Comparison of ENCODE assay signal across 33 cellular contexts in genomic region chrX:149848855-149849254, GRCh38. TPM values are rescaled to one million over a fixed set of nuclear protein-coding genes. Genes with fewer than 3 reads are reported as not detected.
"Had no signal": no experiment of that assay in that cellular context is flagged by ENCODE, and none has a peak within 500 bp of the region (broad histone marks: within the 10 kb centered on the region; RNA-seq: fewer than 3 reads in every experiment).

No MANE protein-coding gene starts in this region.

- H3K4me1 ChIP-seq: ascending aorta had no signal

- H3K4me3 ChIP-seq: ascending aorta, cardiac muscle cell had no signal

- H3K27me3 ChIP-seq: ascending aorta, cardiac muscle cell had no signal

- H3K9me3 ChIP-seq: ascending aorta had no signal

- FAIRE-seq: colon had no signal

- DNase-seq: activated B cell treated with CpG ODN at 0.5 μM for 24 hours; activated CD4-positive, alpha-beta memory T cell treated with anti-CD3 and anti-CD28 coated beads, Interleukin-2, amount 10 ng/mL, durations not matched to agents 7 days and 5 days; activated CD4-positive, alpha-beta T cell treated with anti-CD3 and anti-CD28 coated beads for 36 hours; activated CD4-positive, alpha-beta T cell treated with anti-CD3 and anti-CD28 coated beads for 48 hours; activated CD4-positive, alpha-beta T cell treated with anti-CD3 and anti-CD28 coated beads, Interleukin-2, amount 10 ng/mL, durations not matched to agents 7 days and 5 days; activated CD4-positive, alpha-beta T cell treated with anti-CD3 and anti-CD28 coated beads, Interleukin-2, amount 50 U/mL, for 48 hours; activated CD4-positive, CD25-positive, alpha-beta regulatory T cell treated with anti-CD3 and anti-CD28 coated beads, Interleukin-2, amount 50 U/mL, for 72 hours; activated CD8-positive, alpha-beta memory T cell treated with anti-CD3 and anti-CD28 coated beads for 24 hours; activated CD8-positive, alpha-beta memory T cell treated with anti-CD3 and anti-CD28 coated beads, Interleukin-2, amount 10 ng/mL, durations not matched to agents 7 days and 5 days; activated CD8-positive, alpha-beta memory T cell treated with anti-CD3 and anti-CD28 coated beads, Interleukin-2, amount 50 U/mL, for 48 hours; activated CD8-positive, alpha-beta T cell treated with anti-CD3 and anti-CD28 coated beads, Interleukin-2, amount 10 ng/mL, durations not matched to agents 7 days and 5 days; activated effector memory CD4-positive, alpha-beta T cell treated with Interleukin-2 at 50 U/mL for 16 hours; activated gamma-delta T cell; activated naive CD4-positive, alpha-beta T cell treated with anti-CD3 and anti-CD28 coated beads, Interleukin-2, amount 10 ng/mL, durations not matched to agents 7 days and 5 days; activated naive CD4-positive, alpha-beta T cell treated with Interleukin-2 at 50 U/mL for 16 hours; activated naive CD8-positive, alpha-beta T cell treated with anti-CD3 and anti-CD28 coated beads, Interleukin-2, amount 10 ng/mL, durations not matched to agents 7 days and 5 days; activated naive CD8-positive, alpha-beta T cell treated with anti-CD3 and anti-CD28 coated beads, Interleukin-2, amount 50 U/mL, for 24 hours; activated T-cell treated with anti-CD3 and anti-CD28 coated beads, Interleukin-2, amount 50 U/mL, for 24 hours; activated T-cell treated with anti-CD3 and anti-CD28 coated beads, Interleukin-2, amount 50 U/mL, for 48 hours; amygdala; anterior cingulate cortex; caudate nucleus; T-helper 1 cell; T-helper 2 cell; T-helper 9 cell had no signal

- H3K36me3 ChIP-seq: ascending aorta, cardiac muscle cell had no signal

- H3K27ac ChIP-seq: ascending aorta, cardiac muscle cell, VCaP had no signal

- ATAC-seq: activated CD4-positive, alpha-beta T cell treated with anti-CD3 and anti-CD28 coated beads for 36 hours; activated CD8-positive, alpha-beta memory T cell treated with anti-CD3 and anti-CD28 coated beads, Interleukin-2, amount 10 ng/mL, durations not matched to agents 7 days and 5 days; activated CD8-positive, alpha-beta T cell treated with anti-CD3 and anti-CD28 coated beads, Interleukin-2, amount 10 ng/mL, durations not matched to agents 7 days and 5 days; activated naive CD8-positive, alpha-beta T cell treated with anti-CD3 and anti-CD28 coated beads, Interleukin-2, amount 50 U/mL, for 24 hours had no signal

RNA-seq across cellular contexts. Expression of gene MAGEA8, which starts 32.1 kb away (rescaled TPM):
- total RNA-seq: activated B cell treated with CpG ODN at 0.5 μM for 24 hours; activated CD4-positive, alpha-beta memory T cell treated with anti-CD3 and anti-CD28 coated beads, Interleukin-2, amount 10 ng/mL, durations not matched to agents 7 days and 5 days; activated CD4-positive, alpha-beta T cell treated with anti-CD3 and anti-CD28 coated beads for 36 hours; activated CD4-positive, alpha-beta T cell treated with anti-CD3 and anti-CD28 coated beads, Interleukin-2, amount 10 ng/mL, durations not matched to agents 7 days and 5 days; activated CD8-positive, alpha-beta memory T cell treated with anti-CD3 and anti-CD28 coated beads, Interleukin-2, amount 10 ng/mL, durations not matched to agents 7 days and 5 days; activated CD8-positive, alpha-beta T cell treated with anti-CD3 and anti-CD28 coated beads, Interleukin-2, amount 10 ng/mL, durations not matched to agents 7 days and 5 days; activated naive CD8-positive, alpha-beta T cell treated with anti-CD3 and anti-CD28 coated beads, Interleukin-2, amount 10 ng/mL, durations not matched to agents 7 days and 5 days; activated T-helper 2 cell treated with anti-CD3 and anti-CD28 coated beads, Interferon-gamma antibody, Interleukin-2, Interleukin-4, amounts not matched to agents 10 μg/mL and 5 μg/mL and 100 μg/mL, durations not matched to agents 14 hours and 24 hours and 36 hours; ascending aorta; bronchial epithelial cell; cardiac muscle cell; cerebellum had no signal
- polyA plus RNA-seq: adipose tissue had no signal
